ENCODE assay signal across 28 cellular contexts in genomic region chr10:99368646-99369045, GRCh38. TPM values are rescaled to one million over a fixed set of nuclear protein-coding genes. Genes with fewer than 3 reads are reported as not detected.
DNase-seq lines count a peak whose midpoint lies in the region; FAIRE-seq and TF ChIP-seq lines count a peak whose summit lies in the region.
"Had no signal": no experiment of that assay in that cellular context is flagged by ENCODE, and none has a peak within 500 bp of the region (broad histone marks: within the 10 kb centered on the region; RNA-seq: fewer than 3 reads in every experiment).

No MANE protein-coding gene starts in this region.

- H3K4me3 Mint-ChIP-seq in endodermal cell = no peak overlapping the region
- no peak overlapping the region for H3K4me3 Mint-ChIP-seq in T-helper 2 cell treated with Interferon-gamma antibody and Interleukin-4, amounts not matched to agents 5 μg/mL and 100 μg/mL, for 36 hours
- H3K4me3 Mint-ChIP-seq: activated T-cell treated with anti-CD3 and anti-CD28 coated beads, Interleukin-2, amount 50 U/mL, for 72 hours; central memory CD8-positive, alpha-beta T cell; H9; nephron had no signal

- H3K27me3 ChIP-seq in endodermal cell (ENCODE audit: control insufficient read depth, insufficient read depth, low read length, poor library complexity, severe bottlenecking) = peaks cover 5% of the 10 kb centered on the region
- H3K27me3 ChIP-seq: BE2C, Peyer's patch, suprapubic skin, upper lobe of left lung had no signal

- TF ChIP-seq CTCF in endodermal cell (conservative IDR thresholded peaks at IDR 0.05) = no peak

- H3K9me3 Mint-ChIP-seq in endodermal cell = no peaks in the 10 kb centered on the region
- no peaks in the 10 kb centered on the region for H3K9me3 Mint-ChIP-seq in T-helper 2 cell treated with Interferon-gamma antibody and Interleukin-4, amounts not matched to agents 5 μg/mL and 100 μg/mL, for 36 hours
- H3K9me3 Mint-ChIP-seq: activated T-cell treated with anti-CD3 and anti-CD28 coated beads, Interleukin-2, amount 50 U/mL, for 72 hours; central memory CD8-positive, alpha-beta T cell; H9; nephron had no signal

- DNase-seq in AG08396 (ENCODE audit: low spot score) (peak; percentile 30), HCEC 1CT (peak; percentile 61), kidney tubule cell (ENCODE audit: low spot score) (peak; percentile 79), OCI-M2 (lab: John Stamatoyannopoulos, UW; ENCODE audit: unreplicated experiment) (no peak), RCC 7860 (ENCODE audit: low spot score) (no peak), endodermal cell (no peak)
- no peak for DNase-seq in T-helper 2 cell treated with Interferon-gamma antibody and Interleukin-4, amounts not matched to agents 5 μg/mL and 100 μg/mL, for 36 hours (ENCODE audit: low spot score)
- DNase-seq: activated CD4-positive, alpha-beta T cell treated with anti-CD3 and anti-CD28 coated beads, Interleukin-2, amount 50 U/mL, for 4 hours; activated CD4-positive, CD25-positive, alpha-beta regulatory T cell; activated T-cell treated with anti-CD3 and anti-CD28 coated beads, Interleukin-2, amount 50 U/mL, for 72 hours; BE2C; foreskin melanocyte; H9; heart left ventricle; Kasumi-1; kidney; lower lobe of right lung; NCI-H1417 treated with DMSO at 0.1 percent for 48 hours; NCI-H2081 treated with DMSO at 0.1 percent for 48 hours; Peyer's patch; stimulated activated naive CD4-positive, alpha-beta T cell treated with Interleukin-2 at 50 U/mL for 16 hours; upper lobe of left lung had no signal

- peaks cover 50% of the 10 kb centered on the region for H3K27me3 Mint-ChIP-seq in endodermal cell (ENCODE audit: insufficient read depth)
- H3K27me3 Mint-ChIP-seq in T-helper 2 cell treated with Interferon-gamma antibody and Interleukin-4, amounts not matched to agents 5 μg/mL and 100 μg/mL, for 36 hours (ENCODE audit: low read depth) = peaks cover 28% of the 10 kb centered on the region

- no peak overlapping the region for H3K27ac Mint-ChIP-seq in endodermal cell
- H3K27ac Mint-ChIP-seq in T-helper 2 cell treated with Interferon-gamma antibody and Interleukin-4, amounts not matched to agents 5 μg/mL and 100 μg/mL, for 36 hours = no peak overlapping the region
- H3K27ac Mint-ChIP-seq: activated T-cell treated with anti-CD3 and anti-CD28 coated beads, Interleukin-2, amount 50 U/mL, for 72 hours; H9; nephron had no signal

- FAIRE-seq in RCC 7860 (lab: Jason Lieb, UNC) = no peak
- FAIRE-seq: A204.1, kidney had no signal

- peak overlapping the region; percentile 58 for H3K27ac ChIP-seq in angular gyrus (ENCODE audit: low read depth, low read length)
- H3K27ac ChIP-seq in endodermal cell (ENCODE audit: low read depth, low read length) = no peak overlapping the region
- H3K27ac ChIP-seq: heart left ventricle, lower lobe of right lung, Peyer's patch, skin epidermis, suprapubic skin, upper lobe of left lung had no signal

- 68 to 100% methylated on average over 1 of the region's 1 CpG for WGBS in endodermal cell (ENCODE audit: insufficient coverage in 1 of 2, insufficient read length in 1 of 2), 2 experiments

- peaks cover 13% of the 10 kb centered on the region for H3K4me1 ChIP-seq in endodermal cell (ENCODE audit: control insufficient read depth, insufficient read depth, low read length)
- H3K4me1 ChIP-seq: BE2C, heart left ventricle, Peyer's patch, suprapubic skin, upper lobe of left lung had no signal

- H3K36me3 ChIP-seq in endodermal cell (ENCODE audit: control insufficient read depth, insufficient read depth, low read length) = peaks cover 25% of the 10 kb centered on the region
- H3K36me3 ChIP-seq: BE2C, heart left ventricle, lower lobe of right lung, Peyer's patch, suprapubic skin, upper lobe of left lung had no signal

- no peak overlapping the region for H3K4me3 ChIP-seq in endodermal cell (ENCODE audit: low read length)
- H3K4me3 ChIP-seq: heart left ventricle, lower lobe of right lung, Peyer's patch, skin epidermis, suprapubic skin, upper lobe of left lung had no signal

- H3K9ac ChIP-seq in endodermal cell (ENCODE audit: extremely low read depth, low read length, poor library complexity, severe bottlenecking) = no peak overlapping the region

- H3K9me3 ChIP-seq in endodermal cell (ENCODE audit: control insufficient read depth, low read length) = no peaks in the 10 kb centered on the region
- H3K9me3 ChIP-seq: BE2C, heart left ventricle, lower lobe of right lung, Peyer's patch, suprapubic skin, upper lobe of left lung had no signal

- H3K36me3 Mint-ChIP-seq in endodermal cell (ENCODE audit: low read depth) = peaks cover 7% of the 10 kb centered on the region
- H3K36me3 Mint-ChIP-seq in T-helper 2 cell treated with Interferon-gamma antibody and Interleukin-4, amounts not matched to agents 5 μg/mL and 100 μg/mL, for 36 hours (ENCODE audit: low read depth) = no peaks in the 10 kb centered on the region

- H3K4me1 Mint-ChIP-seq in endodermal cell = peaks cover 36% of the 10 kb centered on the region
- H3K4me1 Mint-ChIP-seq in T-helper 2 cell treated with Interferon-gamma antibody and Interleukin-4, amounts not matched to agents 5 μg/mL and 100 μg/mL, for 36 hours (ENCODE audit: low read depth) = peaks cover 7% of the 10 kb centered on the region
- H3K4me1 Mint-ChIP-seq: nephron had no signal

RNA-seq across cellular contexts. Expression of gene CNNM1, which starts 39.5 kb away (rescaled TPM):
- total RNA-seq in endodermal cell = 1 to 10 TPM; 2.8 to 3.8 TPM
- polyA plus RNA-seq in endodermal cell (2013, experiment 1 of 2) = 1.5 TPM
- polyA plus RNA-seq in endodermal cell (2013, experiment 2 of 2) = 1.4 TPM

Comparison
In these comparisons a context has a peak if more than half of its experiments do, and no peak if none do; other contexts are left out.
1. DNase-seq: peak in AG08396 (single experiment), HCEC 1CT (single experiment) and kidney tubule cell (single experiment); none in OCI-M2 (single experiment), RCC 7860 (single experiment), endodermal cell (single experiment) and T-helper 2 cell treated with Interferon-gamma antibody and Interleukin-4, amounts not matched to agents 5 μg/mL and 100 μg/mL, for 36 hours (single experiment).